In the genomic region with DNA sequence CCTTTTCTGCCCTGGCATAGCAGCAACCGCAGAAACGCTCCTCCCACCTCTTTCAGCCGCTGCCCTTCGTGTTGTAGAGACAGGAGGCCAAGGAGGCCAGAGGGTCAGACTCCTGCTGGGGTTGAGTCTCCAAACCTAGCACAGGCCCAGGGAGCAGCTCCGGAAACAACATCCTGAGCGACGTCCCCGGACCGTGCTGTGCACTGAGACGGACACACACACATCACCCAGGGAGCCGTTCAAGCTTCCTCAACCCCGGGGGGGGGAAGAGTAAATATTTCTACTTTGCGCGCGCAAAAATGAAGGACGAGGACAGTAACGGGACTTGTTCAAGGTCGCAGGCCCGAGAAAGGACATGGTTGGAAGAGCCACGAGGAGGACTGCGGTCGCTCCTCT, we compare ENCODE assay signal across 8 cellular contexts. TPM values are rescaled to one million over a fixed set of nuclear protein-coding genes. Genes with fewer than 3 reads are reported as not detected.
DNase-seq lines count a peak whose midpoint lies in the region; ATAC-seq and TF ChIP-seq lines count a peak whose summit lies in the region.

No MANE protein-coding gene starts in this region.

- H3K27ac ChIP-seq in brain microvascular endothelial cell = peak overlapping the region; percentile 76

- TF ChIP-seq CTCF in brain microvascular endothelial cell (IDR thresholded peaks at IDR 0.05; ENCODE audit: low read depth, low read length, missing control alignments) = no peak

- no peaks in the 10 kb centered on the region for H3K27me3 ChIP-seq in brain microvascular endothelial cell (replicated peaks)

- DNase-seq in COLO668 (lab: John Stamatoyannopoulos, UW; ENCODE audit: unreplicated experiment) = peak; percentile 24
- peak; percentile 3 for DNase-seq in NCI-H774 (lab: John Stamatoyannopoulos, UW)
- DNase-seq in brain microvascular endothelial cell = peak; percentile 4
- DNase-seq in iris pigment epithelial cell (ENCODE audit: low read depth) = peak; percentile 22
- peak; percentile 5 to 6 for DNase-seq in stimulated activated CD4-positive, alpha-beta T cell treated with anti-CD3 and anti-CD28 coated beads, Interleukin-2, amount 100 ng/mL, for 48 hours
- no peak for DNase-seq in mesenteric fat pad (ENCODE audit: low spot score)
- DNase-seq in NCI-H2081 treated with DMSO at 0.1 percent for 48 hours (lab: John Stamatoyannopoulos, UW) = no peak

- ATAC-seq in GM19455 (IDR thresholded peaks at IDR 0.05; ENCODE audit: unreplicated experiment) = peak; percentile 37

- peak overlapping the region; percentile 97 for H3K4me3 ChIP-seq in brain microvascular endothelial cell (ENCODE audit: low read depth, low read length)

- in situ Hi-C loops in brain microvascular endothelial cell (cut with HindIII; ENCODE audit: low pct_ligation_motif_present, low sequenced_read_pairs) = no loop called here

- H3K36me3 ChIP-seq in brain microvascular endothelial cell (replicated peaks) = peaks cover 25% of the 10 kb centered on the region

RNA-seq across cellular contexts. Expression of gene ZNF550, which starts 0.7 kb away (rescaled TPM):
- total RNA-seq in mesenteric fat pad = 9.3 TPM

RNA-seq across cellular contexts. Expression of gene ZNF416, which starts 19.7 kb away (rescaled TPM):
- total RNA-seq in mesenteric fat pad = 4.5 TPM

RNA-seq across cellular contexts. Expression of gene ZIK1, which starts 24.9 kb away (rescaled TPM):
- total RNA-seq in mesenteric fat pad = 2.4 TPM

RNA-seq across cellular contexts. Expression of gene ZNF549, which starts 31.9 kb away (rescaled TPM):
- total RNA-seq in mesenteric fat pad = 4.7 TPM

RNA-seq across cellular contexts. Expression of gene ZNF530, which starts 40.7 kb away (rescaled TPM):
- 3.0 TPM for total RNA-seq in mesenteric fat pad

Comparison
In these comparisons a context has a peak if more than half of its experiments do, and no peak if none do; other contexts are left out.
1. DNase-seq: peak in COLO668 (single experiment), NCI-H774 (single experiment), brain microvascular endothelial cell (single experiment), iris pigment epithelial cell (single experiment) and stimulated activated CD4-positive, alpha-beta T cell treated with anti-CD3 and anti-CD28 coated beads, Interleukin-2, amount 100 ng/mL, for 48 hours (2 of 2); none in mesenteric fat pad (single experiment) and NCI-H2081 treated with DMSO at 0.1 percent for 48 hours (single experiment).